Comparison of ENCODE assay signal across 14 cellular contexts in the genomic region with DNA sequence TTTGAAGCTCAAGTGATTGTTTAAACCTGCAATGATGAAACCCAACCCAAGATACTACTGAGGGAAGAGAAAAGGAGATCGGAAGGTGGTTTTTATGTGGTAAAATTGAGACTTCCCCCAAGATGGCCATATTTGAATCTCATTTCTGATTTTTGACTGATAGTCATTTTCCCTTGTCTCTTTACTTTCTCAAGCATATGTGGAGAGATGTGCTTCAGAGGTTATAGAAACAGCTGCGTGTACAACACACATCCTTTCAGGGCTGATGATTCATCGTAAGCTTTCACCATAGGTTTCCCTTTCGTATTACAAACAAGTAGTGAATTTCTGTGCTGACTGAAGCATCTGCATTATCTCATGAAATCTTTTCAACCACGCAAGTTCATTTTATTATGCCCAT.
DNase-seq lines count a peak whose midpoint lies in the region; ATAC-seq and TF ChIP-seq lines count a peak whose summit lies in the region.
"Had no signal": no experiment of that assay in that cellular context is flagged by ENCODE, and none has a peak within 500 bp of the region (broad histone marks: within the 10 kb centered on the region; RNA-seq: fewer than 3 reads in every experiment).

No MANE protein-coding gene starts in this region.

- CTCF ChIA-PET in GM10248 (lab: Yijun Ruan, JAX): interaction anchor here (1.2 to 1.8 kb wide), 2 partner anchors 62 to 110 kb away, joined by 3 to 6 read pairs; no protein-coding TSS in a partner anchor

- DNase-seq in GM10248 (ENCODE audit: extremely low spot score): peak; percentile 61
- no peak for DNase-seq in neural progenitor cell (ENCODE audit: low spot score)
- DNase-seq in erythroblast (lab: John Stamatoyannopoulos, UW): no peak
- DNase-seq in NCI-H69 (lab: John Stamatoyannopoulos, UW): no peak
- no peak for DNase-seq in mesothelial cell of epicardium (ENCODE audit: low spot score in 2 of 2, unreplicated experiment in 2 of 2)
- DNase-seq: activated CD4-positive, alpha-beta T cell treated with anti-CD3 and anti-CD28 coated beads, Interleukin-2, amount 50 U/mL, for 4 hours; C1 segment of cervical spinal cord; immature natural killer cell; thyroid gland had no signal

- H3K9me3 ChIP-seq in neural progenitor cell (ENCODE audit: low read depth): no peaks in the 10 kb centered on the region
- H3K9me3 ChIP-seq: thyroid gland had no signal

- H3K4me1 ChIP-seq in neural progenitor cell: peaks cover 3% of the 10 kb centered on the region
- H3K4me1 ChIP-seq: thyroid gland had no signal

- no peak overlapping the region for H3K27ac ChIP-seq in neural progenitor cell
- H3K27ac ChIP-seq: HL-60, thyroid gland had no signal

- no peaks in the 10 kb centered on the region for H4K20me1 ChIP-seq in neural progenitor cell (ENCODE audit: low read depth)

- H3K4me3 Mint-ChIP-seq in activated T-helper 17 cell treated with anti-CD3 and anti-CD28 coated beads, Interleukin-2, amount 50 U/mL, for 72 hours: no peak overlapping the region
- H3K4me3 Mint-ChIP-seq in neural progenitor cell: no peak overlapping the region
- H3K4me3 Mint-ChIP-seq in mesothelial cell of epicardium: no peak overlapping the region
- H3K4me3 Mint-ChIP-seq: dendritic cell treated with granulocyte-macrophage colony-stimulating factor and Interleukin-4, amounts not matched to agents 40 ng/mL and 50 ng/mL, for 4 days; immature natural killer cell had no signal

- H3K27me3 ChIP-seq in neural progenitor cell: no peaks in the 10 kb centered on the region
- H3K27me3 ChIP-seq: thyroid gland had no signal

- no peak for TF ChIP-seq POLR2A in erythroblast (IDR thresholded peaks at IDR 0.05; ENCODE audit: low read length)

- POLR2A ChIA-PET in GM10248 (lab: Yijun Ruan, JAX): no interaction called here

- no peak overlapping the region for H3K4me2 ChIP-seq in neural progenitor cell

- ATAC-seq in GM19463 (IDR thresholded peaks at IDR 0.05; ENCODE audit: unreplicated experiment) (peak; percentile 99), HG03060 (IDR thresholded peaks at IDR 0.05; ENCODE audit: low read depth, unreplicated experiment) (peak; percentile 96)
- ATAC-seq in activated T-helper 17 cell treated with anti-CD3 and anti-CD28 coated beads, Interleukin-2, amount 50 U/mL, for 72 hours (replicated peaks): peak; percentile 91

- H3K79me2 ChIP-seq in neural progenitor cell (ENCODE audit: low read depth): no peaks in the 10 kb centered on the region

- no peaks in the 10 kb centered on the region for H3K4me1 Mint-ChIP-seq in activated T-helper 17 cell treated with anti-CD3 and anti-CD28 coated beads, Interleukin-2, amount 50 U/mL, for 72 hours
- H3K4me1 Mint-ChIP-seq in neural progenitor cell (peaks cover 15% of the 10 kb centered on the region), mesothelial cell of epicardium (peaks cover 4% of the 10 kb centered on the region)
- H3K4me1 Mint-ChIP-seq: immature natural killer cell had no signal

- H3K4me3 ChIP-seq in neural progenitor cell: no peak overlapping the region
- H3K4me3 ChIP-seq: thyroid gland had no signal

- no peak overlapping the region for H3K9ac ChIP-seq in neural progenitor cell

- H3K27me3 Mint-ChIP-seq in activated T-helper 17 cell treated with anti-CD3 and anti-CD28 coated beads, Interleukin-2, amount 50 U/mL, for 72 hours: peaks cover 25% of the 10 kb centered on the region
- H3K27me3 Mint-ChIP-seq in neural progenitor cell (ENCODE audit: insufficient read depth, low read depth): peaks cover 5% of the 10 kb centered on the region
- peaks cover 42% of the 10 kb centered on the region for H3K27me3 Mint-ChIP-seq in mesothelial cell of epicardium (ENCODE audit: low read depth)
- H3K27me3 Mint-ChIP-seq: dendritic cell treated with granulocyte-macrophage colony-stimulating factor and Interleukin-4, amounts not matched to agents 40 ng/mL and 50 ng/mL, for 4 days had no signal

- TF ChIP-seq CTCF in GM10248 (IDR thresholded peaks at IDR 0.05; ENCODE audit: control extremely low read depth, extremely low read depth, low read depth, missing control alignments) (no peak), neural progenitor cell (IDR thresholded peaks at IDR 0.05) (no peak), mesothelial cell of epicardium (IDR thresholded peaks at IDR 0.05; ENCODE audit: unreplicated experiment) (no peak)

- H3F3A ChIP-seq in neural progenitor cell (ENCODE audit: low read depth): no peaks in the 10 kb centered on the region

- no peaks in the 10 kb centered on the region for H3K9me3 Mint-ChIP-seq in activated T-helper 17 cell treated with anti-CD3 and anti-CD28 coated beads, Interleukin-2, amount 50 U/mL, for 72 hours
- H3K9me3 Mint-ChIP-seq in neural progenitor cell: no peaks in the 10 kb centered on the region
- no peaks in the 10 kb centered on the region for H3K9me3 Mint-ChIP-seq in mesothelial cell of epicardium
- H3K9me3 Mint-ChIP-seq: dendritic cell treated with granulocyte-macrophage colony-stimulating factor and Interleukin-4, amounts not matched to agents 40 ng/mL and 50 ng/mL, for 4 days had no signal

- H3K36me3 ChIP-seq in neural progenitor cell: no peaks in the 10 kb centered on the region
- H3K36me3 ChIP-seq: thyroid gland had no signal

- no peak overlapping the region for H2AFZ ChIP-seq in neural progenitor cell (replicated peaks)

- H3K36me3 Mint-ChIP-seq in activated T-helper 17 cell treated with anti-CD3 and anti-CD28 coated beads, Interleukin-2, amount 50 U/mL, for 72 hours (ENCODE audit: low read depth): no peaks in the 10 kb centered on the region
- H3K36me3 Mint-ChIP-seq in neural progenitor cell: no peaks in the 10 kb centered on the region
- no peaks in the 10 kb centered on the region for H3K36me3 Mint-ChIP-seq in mesothelial cell of epicardium
- H3K36me3 Mint-ChIP-seq: immature natural killer cell had no signal

- no peak overlapping the region for H3K27ac Mint-ChIP-seq in activated T-helper 17 cell treated with anti-CD3 and anti-CD28 coated beads, Interleukin-2, amount 50 U/mL, for 72 hours
- H3K27ac Mint-ChIP-seq in neural progenitor cell (no peak overlapping the region), mesothelial cell of epicardium (no peak overlapping the region)
- H3K27ac Mint-ChIP-seq: dendritic cell treated with granulocyte-macrophage colony-stimulating factor and Interleukin-4, amounts not matched to agents 40 ng/mL and 50 ng/mL, for 4 days; immature natural killer cell had no signal
